18 cellular contexts compared by ENCODE assay signal in the genomic region with DNA sequence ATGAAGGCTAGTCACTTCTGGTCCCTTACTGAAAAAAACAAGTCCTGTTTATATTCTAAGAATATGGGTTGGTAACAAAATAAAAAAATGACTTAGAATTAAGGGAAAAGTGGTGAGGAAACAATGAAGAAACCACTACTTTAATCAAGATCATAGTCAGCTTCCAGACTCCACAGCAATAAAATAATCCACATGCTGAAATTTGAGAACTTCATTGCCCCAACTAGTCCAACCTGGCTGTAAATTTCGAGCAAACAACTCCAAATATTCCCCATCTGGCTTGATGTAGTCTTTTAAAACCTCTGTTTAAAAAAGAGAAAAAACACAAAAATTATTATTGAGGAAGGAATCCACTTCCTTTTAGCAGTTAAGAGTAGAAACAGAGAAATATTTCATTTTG. TPM values are rescaled to one million over a fixed set of nuclear protein-coding genes. Genes with fewer than 3 reads are reported as not detected.
DNase-seq lines count a peak whose midpoint lies in the region; TF ChIP-seq lines count a peak whose summit lies in the region.
"Had no signal": no experiment of that assay in that cellular context is flagged by ENCODE, and none has a peak within 500 bp of the region (broad histone marks: within the 10 kb centered on the region; RNA-seq: fewer than 3 reads in every experiment).

No MANE protein-coding gene starts in this region.

- DNase-seq in DMS79 treated with DMSO at 0.1 percent for 48 hours (lab: John Stamatoyannopoulos, UW) (peak; percentile 62), NCI-H1694 treated with DMSO at 0.1 percent for 48 hours (lab: John Stamatoyannopoulos, UW) (peak; percentile 15), amniotic epithelial cell (ENCODE audit: low read depth) (peak; percentile 38), mesothelial cell of epicardium (ENCODE audit: low spot score in 2 of 2, unreplicated experiment in 2 of 2) (no peak), endothelial cell (ENCODE audit: low spot score) (no peak), NCI-H1436 treated with DMSO at 0.1 percent for 48 hours (lab: John Stamatoyannopoulos, UW) (no peak), D341Med (ENCODE audit: low spot score) (no peak), COLO829 (ENCODE audit: low spot score) (no peak)
- DNase-seq: activated CD4-positive, alpha-beta T cell treated with anti-CD3 and anti-CD28 coated beads, Interleukin-2, amount 50 U/mL, for 48 hours; activated T-cell treated with anti-CD3 and anti-CD28 coated beads, Interleukin-2, amount 50 U/mL, for 24 hours; left cardiac atrium; MM.1S; occipital lobe; RPMI8226; stimulated activated CD4-positive, alpha-beta T cell treated with anti-CD3 and anti-CD28 coated beads, Interleukin-2, amount 100 ng/mL, for 48 hours; T-cell had no signal

- H3K4me3 Mint-ChIP-seq in mesothelial cell of epicardium (no peak overlapping the region), endothelial cell (ENCODE audit: unreplicated experiment) (no peak overlapping the region)
- H3K4me3 Mint-ChIP-seq: activated naive CD8-positive, alpha-beta T cell; activated T-cell treated with anti-CD3 and anti-CD28 coated beads, Interleukin-2, amount 50 U/mL, for 24 hours; B cell; T-cell had no signal

- H3K27me3 Mint-ChIP-seq in mesothelial cell of epicardium (ENCODE audit: low read depth) (no peaks in the 10 kb centered on the region), endothelial cell (ENCODE audit: unreplicated experiment) (peaks cover 2% of the 10 kb centered on the region)
- H3K27me3 Mint-ChIP-seq: activated naive CD8-positive, alpha-beta T cell; activated T-cell treated with anti-CD3 and anti-CD28 coated beads, Interleukin-2, amount 50 U/mL, for 24 hours; B cell; T-cell had no signal

- H3K9me3 Mint-ChIP-seq in mesothelial cell of epicardium: peaks cover 16% of the 10 kb centered on the region
- H3K9me3 Mint-ChIP-seq in endothelial cell (ENCODE audit: unreplicated experiment): no peaks in the 10 kb centered on the region
- H3K9me3 Mint-ChIP-seq: activated T-cell treated with anti-CD3 and anti-CD28 coated beads, Interleukin-2, amount 50 U/mL, for 24 hours; T-cell had no signal

- TF ChIP-seq CTCF in mesothelial cell of epicardium (IDR thresholded peaks at IDR 0.05; ENCODE audit: unreplicated experiment) (no peak), endothelial cell (IDR thresholded peaks at IDR 0.05; ENCODE audit: unreplicated experiment) (no peak)

- peak overlapping the region; percentile 69 for H3K27ac Mint-ChIP-seq in mesothelial cell of epicardium
- no peak overlapping the region for H3K27ac Mint-ChIP-seq in endothelial cell (ENCODE audit: unreplicated experiment)
- H3K27ac Mint-ChIP-seq: activated naive CD8-positive, alpha-beta T cell; activated T-cell treated with anti-CD3 and anti-CD28 coated beads, Interleukin-2, amount 50 U/mL, for 24 hours; B cell; T-cell had no signal

- H3K4me1 Mint-ChIP-seq in mesothelial cell of epicardium (peaks cover 35% of the 10 kb centered on the region), endothelial cell (ENCODE audit: unreplicated experiment) (peaks cover 7% of the 10 kb centered on the region)

- peaks cover 22% of the 10 kb centered on the region for H3K36me3 Mint-ChIP-seq in mesothelial cell of epicardium
- H3K36me3 Mint-ChIP-seq in endothelial cell (ENCODE audit: low read depth, unreplicated experiment): no peaks in the 10 kb centered on the region

RNA-seq across cellular contexts. Expression of gene METTL4, which starts 32.5 kb away (rescaled TPM):
- total RNA-seq in mesothelial cell of epicardium: 9.6 to 14.4 TPM (median 10.7 TPM) in 3 replicates
- total RNA-seq in endothelial cell (ENCODE audit: unreplicated experiment): 13.8 TPM

RNA-seq across cellular contexts. Expression of gene NDC80, which starts 32.5 kb away (rescaled TPM):
- total RNA-seq in mesothelial cell of epicardium: 13.4 to 16.1 TPM (median 15.0 TPM) in 3 replicates
- 8.6 TPM for total RNA-seq in endothelial cell (ENCODE audit: unreplicated experiment)

Comparison
In these comparisons a context has a peak if more than half of its experiments do, and no peak if none do; other contexts are left out.
1. DNase-seq: peak in DMS79 treated with DMSO at 0.1 percent for 48 hours (single experiment), NCI-H1694 treated with DMSO at 0.1 percent for 48 hours (single experiment) and amniotic epithelial cell (single experiment); none in mesothelial cell of epicardium (0 of 2), endothelial cell (single experiment), NCI-H1436 treated with DMSO at 0.1 percent for 48 hours (single experiment), D341Med (single experiment) and COLO829 (single experiment).